ENCODE assay signal across 2 cellular contexts in the genomic region with DNA sequence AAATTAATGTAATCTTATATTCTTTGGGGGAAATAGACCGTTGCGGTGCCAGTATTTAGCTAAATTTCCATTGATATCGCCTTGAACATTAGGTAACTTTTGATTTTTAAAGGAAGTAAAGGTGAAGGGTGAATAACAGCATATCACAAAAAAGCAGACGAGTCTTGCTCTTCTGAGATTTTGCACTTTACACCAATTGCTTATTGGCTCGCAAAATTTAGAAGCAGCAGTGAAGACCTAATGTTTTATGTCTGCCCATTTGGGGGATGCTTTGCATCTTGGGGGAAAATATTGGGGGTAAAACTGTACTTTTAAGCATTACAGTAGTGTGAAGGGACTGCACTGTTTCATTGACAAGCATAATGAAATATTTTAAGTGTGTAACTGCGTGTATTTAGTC.
TF ChIP-seq lines count a peak whose summit lies in the region.

No MANE protein-coding gene starts in this region.

TF ChIP-seq in IMR-90, 13 proteins besides CTCF, POLR2A, EP300 and RAD21:
- TF ChIP-seq CHD1 (IDR thresholded peaks at IDR 0.05; ENCODE audit: low read depth, low read length) = no peak
- TF ChIP-seq MAZ (IDR thresholded peaks at IDR 0.05; ENCODE audit: borderline replicate concordance, low read depth, low read length) = no peak
- TF ChIP-seq, protein P1, sequence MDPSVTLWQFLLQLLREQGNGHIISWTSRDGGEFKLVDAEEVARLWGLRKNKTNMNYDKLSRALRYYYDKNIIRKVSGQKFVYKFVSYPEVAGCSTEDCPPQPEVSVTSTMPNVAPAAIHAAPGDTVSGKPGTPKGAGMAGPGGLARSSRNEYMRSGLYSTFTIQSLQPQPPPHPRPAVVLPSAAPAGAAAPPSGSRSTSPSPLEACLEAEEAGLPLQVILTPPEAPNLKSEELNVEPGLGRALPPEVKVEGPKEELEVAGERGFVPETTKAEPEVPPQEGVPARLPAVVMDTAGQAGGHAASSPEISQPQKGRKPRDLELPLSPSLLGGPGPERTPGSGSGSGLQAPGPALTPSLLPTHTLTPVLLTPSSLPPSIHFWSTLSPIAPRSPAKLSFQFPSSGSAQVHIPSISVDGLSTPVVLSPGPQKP (IDR thresholded peaks at IDR 0.05; ENCODE audit: borderline replicate concordance, low read depth, low read length) = no peak
- TF ChIP-seq NFE2L2 (IDR thresholded peaks at IDR 0.05; ENCODE audit: low read depth, low read length) = no peak
- TF ChIP-seq RCOR1 (IDR thresholded peaks at IDR 0.05; ENCODE audit: insufficient replicate concordance, low read length) = no peak
- TF ChIP-seq MXI1 (IDR thresholded peaks at IDR 0.05; ENCODE audit: borderline replicate concordance, low read depth, low read length) = no peak
- TF ChIP-seq MAFK (IDR thresholded peaks at IDR 0.05; ENCODE audit: low read depth, low read length) = no peak
- no peak for TF ChIP-seq RFX5 (IDR thresholded peaks at IDR 0.05; ENCODE audit: low read depth, low read length)
- TF ChIP-seq FOS (IDR thresholded peaks at IDR 0.05; ENCODE audit: low read depth, low read length) = no peak
- TF ChIP-seq CEBPB (IDR thresholded peaks at IDR 0.05; ENCODE audit: low read depth, low read length) = no peak

TF ChIP-seq in H1, 55 proteins besides CTCF, POLR2A, EP300 and RAD21:
- no peak for TF ChIP-seq ZNF274 (IDR thresholded peaks at IDR 0.05; ENCODE audit: borderline replicate concordance, extremely low read depth, low read length)
- TF ChIP-seq CEBPB (IDR thresholded peaks at IDR 0.05; ENCODE audit: low read depth, low read length) = no peak
- no peak for TF ChIP-seq SRF (IDR thresholded peaks at IDR 0.05; ENCODE audit: low read depth, low read length)
- no peak for TF ChIP-seq CHD2 (IDR thresholded peaks at IDR 0.05; ENCODE audit: low read length)
- no peak for TF ChIP-seq PHF8 (conservative IDR thresholded peaks at IDR 0.05; ENCODE audit: low read depth, low read length)
- no peak for TF ChIP-seq EZH2 (IDR thresholded peaks at IDR 0.05; ENCODE audit: low read depth, low read length, severe bottlenecking)
